ENCODE assay signal across 11 cellular contexts in genomic region chr12:95224202-95225170, GRCh38. TPM values are rescaled to one million over a fixed set of nuclear protein-coding genes. Genes with fewer than 3 reads are reported as not detected.
DNase-seq lines count a peak whose midpoint lies in the region; ATAC-seq and TF ChIP-seq lines count a peak whose summit lies in the region.
"Had no signal": no experiment of that assay in that cellular context is flagged by ENCODE, and none has a peak within 500 bp of the region (broad histone marks: within the 10 kb centered on the region; RNA-seq: fewer than 3 reads in every experiment).

No MANE protein-coding gene starts in this region.

- H3K36me3 ChIP-seq in naive thymus-derived CD4-positive, alpha-beta T cell (ENCODE audit: control insufficient read depth in 2 of 3, insufficient read depth in 3 of 3, low read length in 3 of 3): peaks cover 0 to 9% (median 0%) of the 10 kb centered on the region in 3 experiments

- intact Hi-C loops in naive thymus-derived CD4-positive, alpha-beta T cell (cut with micrococcal nuclease): no loop called here

- H3K4me3 ChIP-seq in naive thymus-derived CD4-positive, alpha-beta T cell (ENCODE audit: low read length): no peak overlapping the region

- peaks cover 21% of the 10 kb centered on the region for H3K36me3 Mint-ChIP-seq in HFFc6 (ENCODE audit: low read depth)
- peaks cover 8 to 22% (median 13%) of the 10 kb centered on the region in 5 donors for H3K36me3 Mint-ChIP-seq in naive thymus-derived CD4-positive, alpha-beta T cell
- H3K36me3 Mint-ChIP-seq: natural killer cell had no signal

- H3K9me3 Mint-ChIP-seq in HFFc6: no peaks in the 10 kb centered on the region
- no peaks in the 10 kb centered on the region for H3K9me3 Mint-ChIP-seq in naive thymus-derived CD4-positive, alpha-beta T cell
- H3K9me3 Mint-ChIP-seq: dendritic cell treated with granulocyte-macrophage colony-stimulating factor and Interleukin-4, amounts not matched to agents 40 ng/mL and 50 ng/mL, for 4 days; natural killer cell had no signal

- no peak for ATAC-seq in naive thymus-derived CD4-positive, alpha-beta T cell
- ATAC-seq: natural killer cell had no signal

- no peak for TF ChIP-seq CTCF in HFFc6 (IDR thresholded peaks at IDR 0.05)

- H3K27ac ChIP-seq in naive thymus-derived CD4-positive, alpha-beta T cell (ENCODE audit: low read depth, low read length): no peak overlapping the region

- POLR2A ChIA-PET in naive thymus-derived CD4-positive, alpha-beta T cell (lab: Charles Lee): no interaction called here

- CTCF ChIA-PET in naive thymus-derived CD4-positive, alpha-beta T cell (lab: Charles Lee): no interaction called here

- peaks cover 50% of the 10 kb centered on the region for H3K4me1 Mint-ChIP-seq in HFFc6 (ENCODE audit: low read depth)
- H3K4me1 Mint-ChIP-seq in naive thymus-derived CD4-positive, alpha-beta T cell: peaks cover 12 to 74% (median 56%) of the 10 kb centered on the region in 7 donors

- no peaks in the 10 kb centered on the region for H3K4me1 ChIP-seq in naive thymus-derived CD4-positive, alpha-beta T cell (ENCODE audit: control insufficient read depth in 2 of 2, insufficient read depth in 2 of 2, low read length in 2 of 2)

- H3K27me3 Mint-ChIP-seq in HFFc6 (ENCODE audit: insufficient read depth): no peaks in the 10 kb centered on the region
- no peaks in the 10 kb centered on the region for H3K27me3 Mint-ChIP-seq in naive thymus-derived CD4-positive, alpha-beta T cell
- H3K27me3 Mint-ChIP-seq: dendritic cell treated with granulocyte-macrophage colony-stimulating factor and Interleukin-4, amounts not matched to agents 40 ng/mL and 50 ng/mL, for 4 days had no signal

- peak overlapping the region; percentile 85 for H3K27ac Mint-ChIP-seq in HFFc6
- peak overlapping the region in 1 of 9 donors; percentile 22 for H3K27ac Mint-ChIP-seq in naive thymus-derived CD4-positive, alpha-beta T cell
- H3K27ac Mint-ChIP-seq: dendritic cell treated with granulocyte-macrophage colony-stimulating factor and Interleukin-4, amounts not matched to agents 40 ng/mL and 50 ng/mL, for 4 days; natural killer cell had no signal

- H3K27me3 ChIP-seq in naive thymus-derived CD4-positive, alpha-beta T cell (ENCODE audit: control insufficient read depth in 2 of 2, insufficient read depth in 2 of 2, low read length in 2 of 2): no peaks in the 10 kb centered on the region

- DNase-seq in DMS79 treated with DMSO at 0.1 percent for 48 hours (lab: John Stamatoyannopoulos, UW): peak; percentile 89
- peak; percentile 83 for DNase-seq in HFFc6
- peak; percentile 82 for DNase-seq in amniotic epithelial cell (ENCODE audit: low read depth)
- peak; percentile 50 for DNase-seq in kidney tubule cell (ENCODE audit: low spot score)
- no peak for DNase-seq in DMS 273 (lab: John Stamatoyannopoulos, UW; ENCODE audit: unreplicated experiment)
- DNase-seq in naive thymus-derived CD4-positive, alpha-beta T cell: no peak
- no peak for DNase-seq in NCI-H2081 treated with DMSO at 0.1 percent for 48 hours (lab: John Stamatoyannopoulos, UW)
- DNase-seq: H7, Karpas-422, natural killer cell had no signal

- no peaks in the 10 kb centered on the region for H3K9me3 ChIP-seq in naive thymus-derived CD4-positive, alpha-beta T cell (ENCODE audit: control insufficient read depth in 2 of 3, low read length in 3 of 3)

- H3K4me3 Mint-ChIP-seq in HFFc6: peak overlapping the region; percentile 41; the same call in 1 of the 2 replicates
- no peak overlapping the region for H3K4me3 Mint-ChIP-seq in naive thymus-derived CD4-positive, alpha-beta T cell
- H3K4me3 Mint-ChIP-seq: dendritic cell treated with granulocyte-macrophage colony-stimulating factor and Interleukin-4, amounts not matched to agents 40 ng/mL and 50 ng/mL, for 4 days; natural killer cell had no signal

RNA-seq across cellular contexts. Expression of gene VEZT, which starts 6.9 kb away (rescaled TPM):
- 10 to 100 TPM; 61.8 to 69.0 (median 66.2) TPM for total RNA-seq in HFFc6 (2021; fragmentation: NEBNext Ultra II Directional; extraction: Animal tissue kit (Norgen Biotek cat#: 25700))
- total RNA-seq in naive thymus-derived CD4-positive, alpha-beta T cell: 10 to 100 TPM; 37.2 to 48.8 (median 44.2) TPM
- polyA plus RNA-seq in naive thymus-derived CD4-positive, alpha-beta T cell: 10 to 100 TPM; 23.2 to 26.9 TPM

RNA-seq across cellular contexts. Expression of gene FGD6, which starts 7.2 kb away (rescaled TPM):
- total RNA-seq in HFFc6 (2021; fragmentation: NEBNext Ultra II Directional; extraction: Animal tissue kit (Norgen Biotek cat#: 25700)): 1 to 10 TPM; 5.5 to 6.6 (median 6.0) TPM
- total RNA-seq in naive thymus-derived CD4-positive, alpha-beta T cell: 1 to 10 TPM in 3 of 5 experiments, under 1 TPM in 2; 0.70 to 8.6 (median 1.1) TPM
- polyA plus RNA-seq in naive thymus-derived CD4-positive, alpha-beta T cell: 1 to 10 TPM in 1 of 2 donors, under 1 TPM in 1; 0.35 to 1.1 TPM

Comparison
In these comparisons a context has a peak if more than half of its experiments do, and no peak if none do; other contexts are left out.
1. DNase-seq: peak in DMS79 treated with DMSO at 0.1 percent for 48 hours (single experiment), HFFc6 (single experiment), amniotic epithelial cell (single experiment) and kidney tubule cell (single experiment); none in DMS 273 (single experiment), naive thymus-derived CD4-positive, alpha-beta T cell (0 of 9) and NCI-H2081 treated with DMSO at 0.1 percent for 48 hours (single experiment).